In the genomic region with DNA sequence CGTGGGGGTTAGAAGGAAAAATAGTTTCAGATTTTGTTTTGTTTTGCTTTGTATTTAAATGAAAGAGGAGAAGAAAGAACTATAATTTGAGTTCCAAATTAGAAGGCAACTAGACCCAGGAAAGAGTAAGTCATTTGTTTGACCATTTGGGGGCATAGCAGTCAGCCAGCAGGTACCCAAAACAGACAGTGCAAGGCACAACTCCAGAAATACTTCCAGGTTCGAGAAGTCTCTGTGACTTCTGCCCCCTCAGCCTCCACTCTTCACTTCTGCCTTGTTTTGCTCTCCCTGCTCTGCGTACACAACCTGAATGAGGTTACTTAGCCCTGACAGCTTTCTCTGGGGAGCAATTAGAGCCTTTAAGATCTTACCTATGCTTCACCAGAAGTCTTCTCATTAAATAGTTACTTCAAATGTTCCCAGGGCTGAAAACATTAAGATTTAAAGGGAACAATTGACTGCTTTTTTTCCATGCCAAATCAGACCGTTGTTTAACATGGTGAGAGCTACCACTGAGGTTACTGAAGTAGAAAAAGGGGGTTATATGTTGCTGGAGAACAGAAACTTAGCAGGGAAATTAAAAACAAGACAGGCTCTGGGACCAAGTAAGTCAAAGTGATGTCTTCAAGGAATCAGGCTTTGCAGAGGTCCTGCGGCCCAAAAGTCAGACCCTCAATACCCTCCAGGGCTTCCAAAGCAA, we compare ENCODE assay signal across 1 cellular context.
TF ChIP-seq lines count a peak whose summit lies in the region.

No MANE protein-coding gene starts in this region.

TF ChIP-seq in WTC11, 78 proteins besides CTCF, POLR2A, EP300 and RAD21 (continued from another document):
- TF ChIP-seq, protein P1, sequence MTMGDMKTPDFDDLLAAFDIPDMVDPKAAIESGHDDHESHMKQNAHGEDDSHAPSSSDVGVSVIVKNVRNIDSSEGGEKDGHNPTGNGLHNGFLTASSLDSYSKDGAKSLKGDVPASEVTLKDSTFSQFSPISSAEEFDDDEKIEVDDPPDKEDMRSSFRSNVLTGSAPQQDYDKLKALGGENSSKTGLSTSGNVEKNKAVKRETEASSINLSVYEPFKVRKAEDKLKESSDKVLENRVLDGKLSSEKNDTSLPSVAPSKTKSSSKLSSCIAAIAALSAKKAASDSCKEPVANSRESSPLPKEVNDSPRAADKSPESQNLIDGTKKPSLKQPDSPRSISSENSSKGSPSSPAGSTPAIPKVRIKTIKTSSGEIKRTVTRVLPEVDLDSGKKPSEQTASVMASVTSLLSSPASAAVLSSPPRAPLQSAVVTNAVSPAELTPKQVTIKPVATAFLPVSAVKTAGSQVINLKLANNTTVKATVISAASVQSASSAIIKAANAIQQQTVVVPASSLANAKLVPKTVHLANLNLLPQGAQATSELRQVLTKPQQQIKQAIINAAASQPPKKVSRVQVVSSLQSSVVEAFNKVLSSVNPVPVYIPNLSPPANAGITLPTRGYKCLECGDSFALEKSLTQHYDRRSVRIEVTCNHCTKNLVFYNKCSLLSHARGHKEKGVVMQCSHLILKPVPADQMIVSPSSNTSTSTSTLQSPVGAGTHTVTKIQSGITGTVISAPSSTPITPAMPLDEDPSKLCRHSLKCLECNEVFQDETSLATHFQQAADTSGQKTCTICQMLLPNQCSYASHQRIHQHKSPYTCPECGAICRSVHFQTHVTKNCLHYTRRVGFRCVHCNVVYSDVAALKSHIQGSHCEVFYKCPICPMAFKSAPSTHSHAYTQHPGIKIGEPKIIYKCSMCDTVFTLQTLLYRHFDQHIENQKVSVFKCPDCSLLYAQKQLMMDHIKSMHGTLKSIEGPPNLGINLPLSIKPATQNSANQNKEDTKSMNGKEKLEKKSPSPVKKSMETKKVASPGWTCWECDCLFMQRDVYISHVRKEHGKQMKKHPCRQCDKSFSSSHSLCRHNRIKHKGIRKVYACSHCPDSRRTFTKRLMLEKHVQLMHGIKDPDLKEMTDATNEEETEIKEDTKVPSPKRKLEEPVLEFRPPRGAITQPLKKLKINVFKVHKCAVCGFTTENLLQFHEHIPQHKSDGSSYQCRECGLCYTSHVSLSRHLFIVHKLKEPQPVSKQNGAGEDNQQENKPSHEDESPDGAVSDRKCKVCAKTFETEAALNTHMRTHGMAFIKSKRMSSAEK (CRISPR knock-in tag; IDR thresholded peaks at IDR 0.05; ENCODE audit: borderline replicate concordance), result no peak
